Comparison of ENCODE assay signal across 19 cellular contexts in genomic region chr20:36126836-36127529, GRCh38. TPM values are rescaled to one million over a fixed set of nuclear protein-coding genes. Genes with fewer than 3 reads are reported as not detected.
DNase-seq lines count a peak whose midpoint lies in the region; TF ChIP-seq lines count a peak whose summit lies in the region.
"Had no signal": no experiment of that assay in that cellular context is flagged by ENCODE, and none has a peak within 500 bp of the region (broad histone marks: within the 10 kb centered on the region; RNA-seq: fewer than 3 reads in every experiment).

No MANE protein-coding gene starts in this region.

- no peaks in the 10 kb centered on the region for H3K9me3 Mint-ChIP-seq in endodermal cell
- H3K9me3 Mint-ChIP-seq: HFFc6 had no signal

- no peak overlapping the region for H3K4me2 ChIP-seq in Karpas-422 (ENCODE audit: low read depth, low read length, poor library complexity, severe bottlenecking)

- H3K9me2 ChIP-seq in Karpas-422 (replicated peaks; ENCODE audit: insufficient read depth, low read length) = no peaks in the 10 kb centered on the region

- H3K27me3 Mint-ChIP-seq in endodermal cell (ENCODE audit: insufficient read depth) = peaks cover 3% of the 10 kb centered on the region

- H3K9me3 ChIP-seq in Karpas-422 (ENCODE audit: low read length) = no peaks in the 10 kb centered on the region
- H3K9me3 ChIP-seq in endodermal cell (ENCODE audit: control insufficient read depth, low read length) = no peaks in the 10 kb centered on the region
- no peaks in the 10 kb centered on the region for H3K9me3 ChIP-seq in sigmoid colon
- H3K9me3 ChIP-seq: BE2C, SJSA1 had no signal

- H3K27ac ChIP-seq in Karpas-422 (ENCODE audit: low read length) = no peak overlapping the region
- H3K27ac ChIP-seq in endodermal cell (ENCODE audit: low read depth, low read length) = no peak overlapping the region
- no peak overlapping the region for H3K27ac ChIP-seq in sigmoid colon
- H3K27ac ChIP-seq: SJSA1 had no signal

- no peak for TF ChIP-seq POLR2A in sigmoid colon (IDR thresholded peaks at IDR 0.05)

- TF ChIP-seq CTCF in endodermal cell (conservative IDR thresholded peaks at IDR 0.05) = no peak
- TF ChIP-seq CTCF in sigmoid colon (IDR thresholded peaks at IDR 0.05) = no peak

- H3K9ac ChIP-seq in Karpas-422 (ENCODE audit: low read length) (no peak overlapping the region), endodermal cell (ENCODE audit: extremely low read depth, low read length, poor library complexity, severe bottlenecking) (no peak overlapping the region)

- DNase-seq in NCI-H2227 (lab: John Stamatoyannopoulos, UW; ENCODE audit: unreplicated experiment) (peak; percentile 18), NCI-H2227 treated with DMSO at 0.1 percent for 48 hours (lab: John Stamatoyannopoulos, UW) (no peak), Karpas-422 (peak; percentile 60), endodermal cell (peak; percentile 81), retina (peak; percentile 23), NCI-H2029 (lab: John Stamatoyannopoulos, UW) (no peak), sigmoid colon (no peak)
- DNase-seq: BE2C; CD4-positive, CD25-positive, alpha-beta regulatory T cell; HFFc6; KG1; NCI-H1417; NCI-H187 treated with DMSO at 0.1 percent for 48 hours; NCI-H2171 treated with DMSO at 0.1 percent for 48 hours; NCI-H510A; NCI-H748 treated with DMSO at 0.1 percent for 48 hours; PC-9; SW 1271 had no signal

- peak overlapping the region; percentile 21 for H3K27ac Mint-ChIP-seq in endodermal cell
- H3K27ac Mint-ChIP-seq: CD4-positive, CD25-positive, alpha-beta regulatory T cell had no signal

- no peak for TF ChIP-seq EP300 in sigmoid colon (IDR thresholded peaks at IDR 0.05)

- H3K4me1 ChIP-seq in Karpas-422 (ENCODE audit: low read length) = peaks cover 51% of the 10 kb centered on the region
- no peaks in the 10 kb centered on the region for H3K4me1 ChIP-seq in endodermal cell (ENCODE audit: control insufficient read depth, insufficient read depth, low read length)
- H3K4me1 ChIP-seq in sigmoid colon = no peaks in the 10 kb centered on the region
- H3K4me1 ChIP-seq: BE2C, SJSA1 had no signal

- 74 to 79% methylated on average over 4 to 7 of the region's 7 CpGs for WGBS in endodermal cell (ENCODE audit: insufficient coverage in 1 of 2, insufficient read length in 1 of 2), 2 experiments
- 91 to 95% methylated on average over 7 of the region's 7 CpGs for WGBS in sigmoid colon, 2 donors

- intact Hi-C loops in sigmoid colon (cut with DNase I) = no loop called here

- no peak overlapping the region for H3K4me3 Mint-ChIP-seq in endodermal cell
- H3K4me3 Mint-ChIP-seq: CD4-positive, CD25-positive, alpha-beta regulatory T cell; HFFc6 had no signal

- H4K20me1 ChIP-seq in Karpas-422 (ENCODE audit: insufficient read depth, low read depth, low read length) = no peaks in the 10 kb centered on the region

- H3K27me3 ChIP-seq in Karpas-422 (ENCODE audit: low read length) (no peaks in the 10 kb centered on the region), endodermal cell (ENCODE audit: control insufficient read depth, insufficient read depth, low read length, poor library complexity, severe bottlenecking) (no peaks in the 10 kb centered on the region), sigmoid colon (no peaks in the 10 kb centered on the region)
- H3K27me3 ChIP-seq: BE2C, SJSA1 had no signal

- H2AFZ ChIP-seq in Karpas-422 (ENCODE audit: low read length) = no peak overlapping the region
- H2AFZ ChIP-seq: PC-9 had no signal

- H3K4me1 Mint-ChIP-seq in endodermal cell = peaks cover 1% of the 10 kb centered on the region

- H3K36me3 ChIP-seq in Karpas-422 (ENCODE audit: insufficient read depth, low read length) (no peaks in the 10 kb centered on the region), endodermal cell (ENCODE audit: control insufficient read depth, insufficient read depth, low read length) (no peaks in the 10 kb centered on the region), sigmoid colon (no peaks in the 10 kb centered on the region)
- H3K36me3 ChIP-seq: BE2C, SJSA1 had no signal

- no peak overlapping the region for H3K4me3 ChIP-seq in Karpas-422 (ENCODE audit: low read length)
- no peak overlapping the region for H3K4me3 ChIP-seq in endodermal cell (ENCODE audit: low read length)
- no peak overlapping the region for H3K4me3 ChIP-seq in sigmoid colon
- H3K4me3 ChIP-seq: PC-9, SJSA1 had no signal

- H3K36me3 Mint-ChIP-seq in endodermal cell (ENCODE audit: low read depth) = no peaks in the 10 kb centered on the region
- H3K36me3 Mint-ChIP-seq: CD4-positive, CD25-positive, alpha-beta regulatory T cell had no signal

- no peaks in the 10 kb centered on the region for H3K79me2 ChIP-seq in Karpas-422 (ENCODE audit: low read length)

RNA-seq across cellular contexts. Expression of gene EPB41L1, which starts 27.6 kb away (rescaled TPM):
- 5.9 and 10.6 TPM in 2 replicates for total RNA-seq in Karpas-422 (2014; rRNA removed; shearing (Covaris generic); ENCODE audit: low replicate concordance)
- total RNA-seq in endodermal cell (10 to 100 TPM; 32.3 to 36.7 TPM), sigmoid colon (10 to 100 TPM; 19.3 to 61.8 (median 21.0) TPM)
- 43.7 TPM for polyA plus RNA-seq in endodermal cell (2013, experiment 1 of 2)
- 36.7 TPM for polyA plus RNA-seq in endodermal cell (2013, experiment 2 of 2)
- polyA plus RNA-seq in sigmoid colon = 10 to 100 TPM; 14.1 to 17.6 (median 16.8) TPM
- polyA plus RNA-seq: CD4-positive, CD25-positive, alpha-beta regulatory T cell had no signal

Comparison
In these comparisons a context has a peak if more than half of its experiments do, and no peak if none do; other contexts are left out.
1. DNase-seq: peak in NCI-H2227 (single experiment), Karpas-422 (single experiment), endodermal cell (single experiment) and retina (single experiment); none in NCI-H2227 treated with DMSO at 0.1 percent for 48 hours (single experiment), NCI-H2029 (single experiment) and sigmoid colon (single experiment).